1 cellular context compared by ENCODE assay signal in the genomic region with DNA sequence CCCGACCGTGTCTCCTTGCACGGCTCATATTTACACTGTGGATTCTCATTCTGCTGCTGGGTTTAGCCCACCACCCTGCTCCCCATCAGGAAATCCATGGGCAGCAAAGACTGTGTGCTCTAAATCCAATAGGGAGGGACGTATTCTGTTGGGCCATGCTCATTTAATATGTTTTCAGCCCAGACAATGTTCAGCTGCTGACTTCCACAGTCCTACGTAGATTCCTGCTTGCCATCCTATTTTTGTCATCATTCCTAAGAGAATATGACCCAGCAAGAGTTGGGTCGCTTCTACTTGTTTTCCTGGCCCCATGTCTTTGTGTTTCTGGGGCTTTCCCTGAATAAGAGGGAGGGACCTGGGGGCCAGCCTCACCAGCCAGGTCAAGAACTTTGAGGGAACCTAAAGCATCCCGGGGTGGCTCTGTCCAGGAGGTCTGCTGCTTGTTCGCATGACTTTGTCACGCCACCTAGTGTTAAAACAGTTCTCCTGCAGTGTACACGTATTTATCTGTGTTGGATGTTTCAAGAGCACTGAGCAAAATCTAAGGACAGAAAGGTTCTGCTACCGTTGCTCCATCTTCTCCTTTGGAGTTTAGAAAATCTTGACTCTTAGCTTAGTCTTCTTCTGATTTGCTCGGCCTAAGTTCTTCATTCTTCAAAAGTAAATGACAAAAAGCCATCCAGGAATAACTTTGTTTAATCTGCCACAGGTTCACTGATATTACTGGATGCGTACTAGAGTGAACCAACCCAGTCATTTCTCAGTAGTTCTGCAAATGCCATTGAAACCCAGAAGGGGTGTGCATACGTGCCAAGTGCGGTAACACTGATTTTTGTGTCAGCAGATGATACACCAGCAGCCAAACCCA.
A peak's percentile ranks its signal among the peaks of the same experiment; 100 is the strongest.
TF ChIP-seq lines count a peak whose summit lies in the region.

No MANE protein-coding gene starts in this region.

TF ChIP-seq in HepG2, 621 proteins besides CTCF, POLR2A, EP300 and RAD21 (continued from another document):
- TF ChIP-seq, protein P1, sequence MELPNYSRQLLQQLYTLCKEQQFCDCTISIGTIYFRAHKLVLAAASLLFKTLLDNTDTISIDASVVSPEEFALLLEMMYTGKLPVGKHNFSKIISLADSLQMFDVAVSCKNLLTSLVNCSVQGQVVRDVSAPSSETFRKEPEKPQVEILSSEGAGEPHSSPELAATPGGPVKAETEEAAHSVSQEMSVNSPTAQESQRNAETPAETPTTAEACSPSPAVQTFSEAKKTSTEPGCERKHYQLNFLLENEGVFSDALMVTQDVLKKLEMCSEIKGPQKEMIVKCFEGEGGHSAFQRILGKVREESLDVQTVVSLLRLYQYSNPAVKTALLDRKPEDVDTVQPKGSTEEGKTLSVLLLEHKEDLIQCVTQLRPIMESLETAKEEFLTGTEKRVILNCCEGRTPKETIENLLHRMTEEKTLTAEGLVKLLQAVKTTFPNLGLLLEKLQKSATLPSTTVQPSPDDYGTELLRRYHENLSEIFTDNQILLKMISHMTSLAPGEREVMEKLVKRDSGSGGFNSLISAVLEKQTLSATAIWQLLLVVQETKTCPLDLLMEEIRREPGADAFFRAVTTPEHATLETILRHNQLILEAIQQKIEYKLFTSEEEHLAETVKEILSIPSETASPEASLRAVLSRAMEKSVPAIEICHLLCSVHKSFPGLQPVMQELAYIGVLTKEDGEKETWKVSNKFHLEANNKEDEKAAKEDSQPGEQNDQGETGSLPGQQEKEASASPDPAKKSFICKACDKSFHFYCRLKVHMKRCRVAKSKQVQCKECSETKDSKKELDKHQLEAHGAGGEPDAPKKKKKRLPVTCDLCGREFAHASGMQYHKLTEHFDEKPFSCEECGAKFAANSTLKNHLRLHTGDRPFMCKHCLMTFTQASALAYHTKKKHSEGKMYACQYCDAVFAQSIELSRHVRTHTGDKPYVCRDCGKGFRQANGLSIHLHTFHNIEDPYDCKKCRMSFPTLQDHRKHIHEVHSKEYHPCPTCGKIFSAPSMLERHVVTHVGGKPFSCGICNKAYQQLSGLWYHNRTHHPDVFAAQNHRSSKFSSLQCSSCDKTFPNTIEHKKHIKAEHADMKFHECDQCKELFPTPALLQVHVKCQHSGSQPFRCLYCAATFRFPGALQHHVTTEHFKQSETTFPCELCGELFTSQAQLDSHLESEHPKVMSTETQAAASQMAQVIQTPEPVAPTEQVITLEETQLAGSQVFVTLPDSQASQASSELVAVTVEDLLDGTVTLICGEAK (IDR thresholded peaks at IDR 0.05): no peak
- TF ChIP-seq, protein P1 (CRISPR knock-in tag; IDR thresholded peaks at IDR 0.05): peak; percentile 52; the same call in 1 of the 2 replicates
- TF ChIP-seq, protein P2, sequence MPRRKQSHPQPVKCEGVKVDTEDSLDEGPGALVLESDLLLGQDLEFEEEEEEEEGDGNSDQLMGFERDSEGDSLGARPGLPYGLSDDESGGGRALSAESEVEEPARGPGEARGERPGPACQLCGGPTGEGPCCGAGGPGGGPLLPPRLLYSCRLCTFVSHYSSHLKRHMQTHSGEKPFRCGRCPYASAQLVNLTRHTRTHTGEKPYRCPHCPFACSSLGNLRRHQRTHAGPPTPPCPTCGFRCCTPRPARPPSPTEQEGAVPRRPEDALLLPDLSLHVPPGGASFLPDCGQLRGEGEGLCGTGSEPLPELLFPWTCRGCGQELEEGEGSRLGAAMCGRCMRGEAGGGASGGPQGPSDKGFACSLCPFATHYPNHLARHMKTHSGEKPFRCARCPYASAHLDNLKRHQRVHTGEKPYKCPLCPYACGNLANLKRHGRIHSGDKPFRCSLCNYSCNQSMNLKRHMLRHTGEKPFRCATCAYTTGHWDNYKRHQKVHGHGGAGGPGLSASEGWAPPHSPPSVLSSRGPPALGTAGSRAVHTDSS (CRISPR knock-in tag; conservative IDR thresholded peaks at IDR 0.05): no peak
- peak; percentile 80 for TF ChIP-seq STAG1 (CRISPR knock-in tag; IDR thresholded peaks at IDR 0.05)
- TF ChIP-seq ZNF781 (CRISPR knock-in tag; IDR thresholded peaks at IDR 0.05; ENCODE audit: borderline replicate concordance, not compliant biosample characterization): no peak
- TF ChIP-seq KMT2A (CRISPR knock-in tag; IDR thresholded peaks at IDR 0.05): no peak
- TF ChIP-seq YY1 (IDR thresholded peaks at IDR 0.05; ENCODE audit: insufficient read depth, insufficient replicate concordance, low read depth, low read length): no peak
- TF ChIP-seq, protein P3, sequence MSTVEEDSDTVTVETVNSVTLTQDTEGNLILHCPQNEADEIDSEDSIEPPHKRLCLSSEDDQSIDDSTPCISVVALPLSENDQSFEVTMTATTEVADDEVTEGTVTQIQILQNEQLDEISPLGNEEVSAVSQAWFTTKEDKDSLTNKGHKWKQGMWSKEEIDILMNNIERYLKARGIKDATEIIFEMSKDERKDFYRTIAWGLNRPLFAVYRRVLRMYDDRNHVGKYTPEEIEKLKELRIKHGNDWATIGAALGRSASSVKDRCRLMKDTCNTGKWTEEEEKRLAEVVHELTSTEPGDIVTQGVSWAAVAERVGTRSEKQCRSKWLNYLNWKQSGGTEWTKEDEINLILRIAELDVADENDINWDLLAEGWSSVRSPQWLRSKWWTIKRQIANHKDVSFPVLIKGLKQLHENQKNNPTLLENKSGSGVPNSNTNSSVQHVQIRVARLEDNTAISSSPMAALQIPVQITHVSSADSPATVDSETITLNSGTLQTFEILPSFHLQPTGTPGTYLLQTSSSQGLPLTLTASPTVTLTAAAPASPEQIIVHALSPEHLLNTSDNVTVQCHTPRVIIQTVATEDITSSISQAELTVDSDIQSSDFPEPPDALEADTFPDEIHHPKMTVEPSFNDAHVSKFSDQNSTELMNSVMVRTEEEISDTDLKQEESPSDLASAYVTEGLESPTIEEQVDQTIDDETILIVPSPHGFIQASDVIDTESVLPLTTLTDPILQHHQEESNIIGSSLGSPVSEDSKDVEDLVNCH (CRISPR knock-in tag; IDR thresholded peaks at IDR 0.05): no peak
- no peak for TF ChIP-seq ZBTB1 (CRISPR knock-in tag; IDR thresholded peaks at IDR 0.05; ENCODE audit: borderline replicate concordance)
- peak; percentile 95 for TF ChIP-seq SMC3 (IDR thresholded peaks at IDR 0.05; ENCODE audit: low read length)
- TF ChIP-seq HDAC1 (CRISPR knock-in tag; IDR thresholded peaks at IDR 0.05): 0 out of 2 replicates have a peak, but pooled peaks have one; percentile 16
- TF ChIP-seq ARID5B (CRISPR knock-in tag; IDR thresholded peaks at IDR 0.05): 0 out of 2 replicates have a peak, but pooled peaks have one; percentile 27
- no peak for TF ChIP-seq ZNF317 (CRISPR knock-in tag; IDR thresholded peaks at IDR 0.05)
- TF ChIP-seq AHDC1 (CRISPR knock-in tag; IDR thresholded peaks at IDR 0.05; ENCODE audit: borderline replicate concordance): no peak
- TF ChIP-seq ZNF367 (CRISPR knock-in tag; IDR thresholded peaks at IDR 0.05; ENCODE audit: borderline replicate concordance): no peak
- 0 out of 2 replicates have a peak, but pooled peaks have one; percentile 27 for TF ChIP-seq SALL1 (CRISPR knock-in tag; IDR thresholded peaks at IDR 0.05)
- TF ChIP-seq ZNF670 (CRISPR knock-in tag; IDR thresholded peaks at IDR 0.05; ENCODE audit: borderline replicate concordance): 0 out of 2 replicates have a peak, but pooled peaks have one; percentile 27
- TF ChIP-seq ATF1 (CRISPR knock-in tag; IDR thresholded peaks at IDR 0.05): no peak
- no peak for TF ChIP-seq ZNF441 (CRISPR knock-in tag; IDR thresholded peaks at IDR 0.05; ENCODE audit: borderline replicate concordance)
